ENCODE assay signal across 16 cellular contexts in genomic region chr13:61466280-61466679, GRCh38. TPM values are rescaled to one million over a fixed set of nuclear protein-coding genes. Genes with fewer than 3 reads are reported as not detected.
DNase-seq lines count a peak whose midpoint lies in the region; TF ChIP-seq lines count a peak whose summit lies in the region.
"Had no signal": no experiment of that assay in that cellular context is flagged by ENCODE, and none has a peak within 500 bp of the region (broad histone marks: within the 10 kb centered on the region; RNA-seq: fewer than 3 reads in every experiment).

No MANE protein-coding gene starts in this region.

- no peaks in the 10 kb centered on the region for H3K4me1 Mint-ChIP-seq in H9
- H3K4me1 Mint-ChIP-seq: activated naive CD8-positive, alpha-beta T cell treated with anti-CD3 and anti-CD28 coated beads for 36 hours; memory B cell had no signal

- H2BK20ac ChIP-seq in H9 (ENCODE audit: low read depth, low read length, poor library complexity, severe bottlenecking) = no peak overlapping the region

- no peaks in the 10 kb centered on the region for H3K36me3 Mint-ChIP-seq in H9 (ENCODE audit: insufficient read depth in 1 of 3, low read depth in 3 of 3)
- H3K36me3 Mint-ChIP-seq: activated naive CD8-positive, alpha-beta T cell treated with anti-CD3 and anti-CD28 coated beads for 36 hours; CD8-positive, alpha-beta T cell; memory B cell had no signal

- H3K4me3 ChIP-seq in OCI-LY1 (ENCODE audit: low read depth, low read length, poor library complexity, severe bottlenecking) (no peak overlapping the region), epithelial cell of esophagus (ENCODE audit: low read length) (no peak overlapping the region)
- H3K4me3 ChIP-seq: vagina had no signal

- H3K4me2 ChIP-seq in H9 (ENCODE audit: insufficient read depth, insufficient read length, low read length) = no peak overlapping the region
- no peak overlapping the region for H3K4me2 ChIP-seq in OCI-LY1 (ENCODE audit: low read length)

- no peak overlapping the region for H4K91ac ChIP-seq in H9 (ENCODE audit: insufficient read length, low read depth, low read length)

- H2BK120ac ChIP-seq in H9 (ENCODE audit: low read depth, low read length, poor library complexity, severe bottlenecking) = no peak overlapping the region

- H2BK5ac ChIP-seq in H9 (ENCODE audit: insufficient read length, low read length) = no peak overlapping the region

- no peak overlapping the region for H3K14ac ChIP-seq in H9 (ENCODE audit: insufficient read depth, low read length)

- H3K27me3 Mint-ChIP-seq in H9 (ENCODE audit: low read depth) = no peaks in the 10 kb centered on the region
- H3K27me3 Mint-ChIP-seq: activated naive CD8-positive, alpha-beta T cell treated with anti-CD3 and anti-CD28 coated beads for 36 hours; memory B cell; stimulated activated naive CD8-positive, alpha-beta T cell treated with anti-CD3 and anti-CD28 coated beads, Interleukin-15, Interleukin-2, amounts not matched to agents 100 ng/mL and 50 ng/mL, for 24 hours had no signal

- no peaks in the 10 kb centered on the region for H3F3A ChIP-seq in OCI-LY1 (ENCODE audit: insufficient read depth, low read length)

- H2AFZ ChIP-seq in H9 (ENCODE audit: low read length) (no peak overlapping the region), OCI-LY1 (ENCODE audit: low read length) (no peak overlapping the region)

- no peak overlapping the region for H4K8ac ChIP-seq in H9 (replicated peaks; ENCODE audit: insufficient read length, low read depth, low read length)

- H3K56ac ChIP-seq in H9 (ENCODE audit: insufficient read length, low read depth, low read length) = no peak overlapping the region

- H3K18ac ChIP-seq in H9 (ENCODE audit: insufficient read length, low read depth, low read length) = no peak overlapping the region

- H3K9me3 ChIP-seq in H9 (ENCODE audit: control insufficient read depth, low read depth, low read length) (no peaks in the 10 kb centered on the region), OCI-LY1 (ENCODE audit: low read length) (no peaks in the 10 kb centered on the region)
- H3K9me3 ChIP-seq: neutrophil, vagina had no signal

- H3K9me3 Mint-ChIP-seq in H9 = no peaks in the 10 kb centered on the region
- H3K9me3 Mint-ChIP-seq: activated naive CD8-positive, alpha-beta T cell treated with anti-CD3 and anti-CD28 coated beads for 36 hours; CD8-positive, alpha-beta T cell; memory B cell; stimulated activated naive CD8-positive, alpha-beta T cell treated with anti-CD3 and anti-CD28 coated beads, Interleukin-15, Interleukin-2, amounts not matched to agents 100 ng/mL and 50 ng/mL, for 24 hours had no signal

- no peak overlapping the region for H3K4me3 Mint-ChIP-seq in H9
- H3K4me3 Mint-ChIP-seq: activated naive CD8-positive, alpha-beta T cell treated with anti-CD3 and anti-CD28 coated beads for 36 hours; CD8-positive, alpha-beta T cell; memory B cell; stimulated activated naive CD8-positive, alpha-beta T cell treated with anti-CD3 and anti-CD28 coated beads, Interleukin-15, Interleukin-2, amounts not matched to agents 100 ng/mL and 50 ng/mL, for 24 hours had no signal

- no peak overlapping the region for H2BK12ac ChIP-seq in H9 (ENCODE audit: insufficient read length, low read depth, low read length)

- DNase-seq in H9 (peak; percentile 36), epithelial cell of esophagus (ENCODE audit: low read depth) (no peak), pons (ENCODE audit: low spot score) (peak; percentile 5), activated T-cell treated with anti-CD3 and anti-CD28 coated beads for 4 hours (no peak), germinal center (ENCODE audit: low spot score) (no peak), HCEC 1CT (no peak)
- DNase-seq: activated CD4-positive, CD25-positive, alpha-beta regulatory T cell treated with anti-CD3 and anti-CD28 coated beads, Interleukin-2, amount 50 U/mL, for 72 hours; activated naive CD8-positive, alpha-beta T cell treated with anti-CD3 and anti-CD28 coated beads for 36 hours; caudate nucleus; CD8-positive, alpha-beta T cell; NCI-H2171 had no signal

- no CpG with 5 or more reads among the region's 3 CpGs for WGBS in H9 (ENCODE audit: extremely low coverage, insufficient read length, low lambda C conversion rate)

- TF ChIP-seq CTCF in H9 (conservative IDR thresholded peaks at IDR 0.05) (peak; percentile 67), OCI-LY1 (IDR thresholded peaks at IDR 0.05; ENCODE audit: low read length) (0 out of 2 replicates have a peak, but pooled peaks have one; percentile 17), epithelial cell of esophagus (IDR thresholded peaks at IDR 0.05; ENCODE audit: insufficient read depth, low read depth, low read length, missing control alignments) (peak; percentile 24)

- H3K27ac ChIP-seq in H9 (ENCODE audit: insufficient read length, low read depth, low read length) (no peak overlapping the region), OCI-LY1 (ENCODE audit: low read depth, low read length, poor library complexity, severe bottlenecking) (no peak overlapping the region)
- H3K27ac ChIP-seq: neutrophil, vagina had no signal

- H3K4me1 ChIP-seq in H9 (ENCODE audit: insufficient read depth, low read length) (no peaks in the 10 kb centered on the region), OCI-LY1 (ENCODE audit: insufficient read depth, low read length, severe bottlenecking) (no peaks in the 10 kb centered on the region)
- H3K4me1 ChIP-seq: vagina had no signal

- H4K20me1 ChIP-seq in H9 (ENCODE audit: control insufficient read depth, insufficient read depth, insufficient read length) = no peaks in the 10 kb centered on the region
- H4K20me1 ChIP-seq in OCI-LY1 (ENCODE audit: insufficient read depth, low read length) = no peaks in the 10 kb centered on the region

- no peaks in the 10 kb centered on the region for H3K36me3 ChIP-seq in OCI-LY1 (ENCODE audit: insufficient read depth, low read length)
- H3K36me3 ChIP-seq: neutrophil, vagina had no signal

- H3K9me2 ChIP-seq in OCI-LY1 (ENCODE audit: low read depth, low read length) = no peaks in the 10 kb centered on the region

- H3T11ph ChIP-seq in H9 (ENCODE audit: low read length) = no peak overlapping the region

- H2BK15ac ChIP-seq in H9 (ENCODE audit: low read depth, low read length) = no peak overlapping the region

- no peak overlapping the region for H3K23ac ChIP-seq in H9 (ENCODE audit: insufficient read length, low read depth, low read length)

- H3K23me2 ChIP-seq in H9 (ENCODE audit: insufficient read length, low read depth, low read length, poor library complexity, severe bottlenecking) = no peaks in the 10 kb centered on the region

- H3K79me2 ChIP-seq in H9 (ENCODE audit: insufficient read depth, low read length) (no peaks in the 10 kb centered on the region), OCI-LY1 (ENCODE audit: insufficient read depth, low read length) (no peaks in the 10 kb centered on the region)

- no peaks in the 10 kb centered on the region for H3K79me1 ChIP-seq in H9 (ENCODE audit: insufficient read depth, low read depth, low read length, poor library complexity, severe bottlenecking)

- H4K5ac ChIP-seq in H9 (ENCODE audit: insufficient read length, low read depth, low read length) = no peak overlapping the region

- no peak overlapping the region for H3K9ac ChIP-seq in H9 (ENCODE audit: extremely low read depth, insufficient read length, low read length)
- H3K9ac ChIP-seq in OCI-LY1 (ENCODE audit: low read length) = no peak overlapping the region

- H3K27me3 ChIP-seq in H9 (ENCODE audit: insufficient read depth, low read length) = no peaks in the 10 kb centered on the region
- no peaks in the 10 kb centered on the region for H3K27me3 ChIP-seq in OCI-LY1 (ENCODE audit: insufficient read depth, low read length)
- H3K27me3 ChIP-seq: neutrophil, vagina had no signal

- no peak overlapping the region for H3K27ac Mint-ChIP-seq in H9
- H3K27ac Mint-ChIP-seq: activated naive CD8-positive, alpha-beta T cell treated with anti-CD3 and anti-CD28 coated beads for 36 hours; CD8-positive, alpha-beta T cell; memory B cell; stimulated activated naive CD8-positive, alpha-beta T cell treated with anti-CD3 and anti-CD28 coated beads, Interleukin-15, Interleukin-2, amounts not matched to agents 100 ng/mL and 50 ng/mL, for 24 hours had no signal

- H3K4ac ChIP-seq in H9 (ENCODE audit: low read depth, low read length) = no peak overlapping the region

- no peak overlapping the region for H2AK5ac ChIP-seq in H9 (ENCODE audit: insufficient read length, low read length)

RNA-seq across cellular contexts. Expression of gene PCDH20, which starts 50.6 kb away (rescaled TPM):
- total RNA-seq in H9 (2021) = 0.29 and 0.33 TPM in 2 replicates
- total RNA-seq: activated naive CD8-positive, alpha-beta T cell treated with anti-CD3 and anti-CD28 coated beads for 36 hours; CD8-positive, alpha-beta T cell had no signal

Comparison
In these comparisons a context has a peak if more than half of its experiments do, and no peak if none do; other contexts are left out.
1. DNase-seq: peak in H9 (single experiment) and pons (single experiment); none in epithelial cell of esophagus (single experiment), activated T-cell treated with anti-CD3 and anti-CD28 coated beads for 4 hours (single experiment), germinal center (single experiment) and HCEC 1CT (single experiment).
2. CTCF ChIP-seq: peak in every context shown above with its lines; median percentile 67 in H9; 24 in epithelial cell of esophagus; 17 in OCI-LY1.